Comparison of ENCODE assay signal across 1 cellular context in genomic region chr12:14260011-14260993, GRCh38.
TF ChIP-seq lines count a peak whose summit lies in the region.

No MANE protein-coding gene starts in this region.

TF ChIP-seq in K562, 482 proteins besides CTCF, POLR2A, EP300 and RAD21 (continued from another document and continues in another):
- TF ChIP-seq ZNF609 (CRISPR knock-in tag; IDR thresholded peaks at IDR 0.05; ENCODE audit: borderline replicate concordance) = no peak
- TF ChIP-seq MAZ (CRISPR knock-in tag; conservative IDR thresholded peaks at IDR 0.05 in 1 of 2, IDR thresholded peaks at IDR 0.05 in 1 of 2) = peak; percentile 70 to 73; a peak in 3 of 4 replicates
- TF ChIP-seq PHTF2 (CRISPR knock-in tag; IDR thresholded peaks at IDR 0.05) = no peak
- TF ChIP-seq CHCHD3 (CRISPR knock-in tag; IDR thresholded peaks at IDR 0.05) = no peak
- TF ChIP-seq NFRKB (IDR thresholded peaks at IDR 0.05; ENCODE audit: low read depth) = peak; percentile 51; the same call in 1 of the 2 replicates
- TF ChIP-seq ZNF764 (CRISPR knock-in tag; IDR thresholded peaks at IDR 0.05; ENCODE audit: low read depth) = no peak
- TF ChIP-seq BRCA1 (IDR thresholded peaks at IDR 0.05) = no peak
- TF ChIP-seq BRCA1 (CRISPR knock-in tag; IDR thresholded peaks at IDR 0.05) = no peak
- no peak for TF ChIP-seq ZNF212 (CRISPR knock-in tag; IDR thresholded peaks at IDR 0.05)
- 0 out of 2 replicates have a peak, but pooled peaks have one; percentile 30 for TF ChIP-seq CREB3 (tag; conservative IDR thresholded peaks at IDR 0.05; ENCODE audit: low read depth)
- TF ChIP-seq ZNF449 (CRISPR knock-in tag; IDR thresholded peaks at IDR 0.05) = no peak
- TF ChIP-seq RREB1 (CRISPR knock-in tag; IDR thresholded peaks at IDR 0.05) = no peak
- 0 out of 2 replicates have a peak, but pooled peaks have one; percentile 12 for TF ChIP-seq GTF2E2 (tag; IDR thresholded peaks at IDR 0.05)
- TF ChIP-seq EHMT2 (IDR thresholded peaks at IDR 0.05) = no peak
- TF ChIP-seq PATZ1 (CRISPR knock-in tag; IDR thresholded peaks at IDR 0.05; ENCODE audit: borderline replicate concordance) = no peak
- no peak for TF ChIP-seq ATF3 (IDR thresholded peaks at IDR 0.05)
- no peak for TF ChIP-seq ATF3 (CRISPR knock-in tag; conservative IDR thresholded peaks at IDR 0.05)
- TF ChIP-seq ZNF717 (CRISPR knock-in tag; IDR thresholded peaks at IDR 0.05) = no peak
- TF ChIP-seq ZHX1 (conservative IDR thresholded peaks at IDR 0.05; ENCODE audit: low read length) = no peak
- TF ChIP-seq ZNF133 (CRISPR knock-in tag; IDR thresholded peaks at IDR 0.05) = no peak
- TF ChIP-seq ARHGAP35 (IDR thresholded peaks at IDR 0.05; ENCODE audit: partially characterized antibody) = no peak
- no peak for TF ChIP-seq RNF219 (CRISPR knock-in tag; IDR thresholded peaks at IDR 0.05)
- TF ChIP-seq E2F6 (IDR thresholded peaks at IDR 0.05; ENCODE audit: borderline replicate concordance in 1 of 2, extremely low read depth in 1 of 2, insufficient read depth in 1 of 2, insufficient read length in 1 of 2, low read depth in 1 of 2, low read length in 1 of 2, poor library complexity in 1 of 2, severe bottlenecking in 1 of 2) = peak; percentile 82 to 88
- no peak for TF ChIP-seq ZBTB7A (IDR thresholded peaks at IDR 0.05; ENCODE audit: borderline replicate concordance, control insufficient read depth, low read depth, low read length)
- TF ChIP-seq ZNF785 (CRISPR knock-in tag; IDR thresholded peaks at IDR 0.05) = no peak
- TF ChIP-seq PKNOX1 (IDR thresholded peaks at IDR 0.05) = no peak
- no peak for TF ChIP-seq ZC3H8 (IDR thresholded peaks at IDR 0.05)
- no peak for TF ChIP-seq ZFPM2 (CRISPR knock-in tag; IDR thresholded peaks at IDR 0.05)
- TF ChIP-seq ESRRA (IDR thresholded peaks at IDR 0.05; ENCODE audit: borderline replicate concordance, low read depth) = peak; percentile 65
- TF ChIP-seq ZNF165 (CRISPR knock-in tag; IDR thresholded peaks at IDR 0.05; ENCODE audit: borderline replicate concordance) = no peak
